In genomic region chr2:20593072-20594034, GRCh38 we compare ENCODE assay signal across 9 cellular contexts. TPM values are rescaled to one million over a fixed set of nuclear protein-coding genes. Genes with fewer than 3 reads are reported as not detected.
DNase-seq lines count a peak whose midpoint lies in the region; ATAC-seq and TF ChIP-seq lines count a peak whose summit lies in the region.
"Had no signal": no experiment of that assay in that cellular context is flagged by ENCODE, and none has a peak within 500 bp of the region (broad histone marks: within the 10 kb centered on the region; RNA-seq: fewer than 3 reads in every experiment).

No MANE protein-coding gene starts in this region.

- H3K27ac ChIP-seq in caudate nucleus (ENCODE audit: low read depth, low read length), result no peak overlapping the region

- H3K27me3 ChIP-seq in Caco-2 (replicated peaks; ENCODE audit: control insufficient read depth, insufficient read depth, low read length), result no peaks in the 10 kb centered on the region

- H3K9me3 Mint-ChIP-seq in Caco-2 (ENCODE audit: unreplicated experiment) (no peaks in the 10 kb centered on the region), osteocyte (ENCODE audit: unreplicated experiment) (no peaks in the 10 kb centered on the region)

- POLR2A ChIA-PET in Caco-2 (lab: Charles Lee), result interaction anchor here (1.5 to 1.9 kb wide), 2 partner anchors 9 to 146 kb away, joined by 6 to 31 read pairs; partner anchors contain the start of gene RHOB

- no peak overlapping the region for H3K4me3 ChIP-seq in Caco-2 (ENCODE audit: low read depth, low read length)
- no peak overlapping the region for H3K4me3 ChIP-seq in fibroblast of pulmonary artery (replicated peaks; ENCODE audit: low read depth, low read length)

- H3K27me3 Mint-ChIP-seq in Caco-2 (ENCODE audit: insufficient read depth, unreplicated experiment), result no peaks in the 10 kb centered on the region
- no peaks in the 10 kb centered on the region for H3K27me3 Mint-ChIP-seq in osteocyte (ENCODE audit: unreplicated experiment)

- CTCF ChIA-PET in Caco-2 (lab: Charles Lee), result interaction anchor here (0.6 to 1.5 kb wide), 6 partner anchors 21 to 149 kb away, joined by 3 to 14 read pairs (median 5); partner anchors contain the start of genes HS1BP3 and RHOB

- H3K4me1 ChIP-seq in Caco-2, result peaks cover 60% of the 10 kb centered on the region

- TF ChIP-seq CTCF in Caco-2 (IDR thresholded peaks at IDR 0.05; ENCODE audit: insufficient read depth in 1 of 2, low read depth in 1 of 2, low read length in 1 of 2, severe bottlenecking in 1 of 2, unreplicated experiment in 1 of 2), result peak in 1 of 2 experiments; percentile 46
- TF ChIP-seq CTCF in fibroblast of pulmonary artery (IDR thresholded peaks at IDR 0.05; ENCODE audit: low read length, missing control alignments), result no peak
- no peak for TF ChIP-seq CTCF in osteocyte (IDR thresholded peaks at IDR 0.05)

- intact Hi-C loops in Caco-2 (cut with micrococcal nuclease; ENCODE audit: unreplicated experiment), result loop anchor here (1.0 to 5.0 kb wide), 6 partner anchors 9 to 146 kb away; partner anchors contain the start of gene RHOB

- H3K27ac Mint-ChIP-seq in Caco-2 (ENCODE audit: unreplicated experiment), result peak overlapping the region; percentile 73
- peak overlapping the region; percentile 75 for H3K27ac Mint-ChIP-seq in osteocyte (ENCODE audit: unreplicated experiment)

- H3K36me3 Mint-ChIP-seq in Caco-2 (ENCODE audit: insufficient read depth, unreplicated experiment) (peaks cover 4% of the 10 kb centered on the region), osteocyte (ENCODE audit: unreplicated experiment) (no peaks in the 10 kb centered on the region)

- peaks cover 33% of the 10 kb centered on the region for H3K4me1 Mint-ChIP-seq in Caco-2 (ENCODE audit: low read depth, unreplicated experiment)
- peaks cover 68% of the 10 kb centered on the region for H3K4me1 Mint-ChIP-seq in osteocyte (ENCODE audit: unreplicated experiment)

- no peaks in the 10 kb centered on the region for H3K36me3 ChIP-seq in Caco-2 (ENCODE audit: control insufficient read depth, insufficient read depth, low read length)

- no TSS peak for BruUV-seq in Caco-2 (replicated peaks; lab: Mats Ljungman, UMichigan)

- DNase-seq in Caco-2, result peak; percentile 92 to 97
- peak; percentile 94 for DNase-seq in fibroblast of pulmonary artery (ENCODE audit: low read depth)
- no peak for DNase-seq in osteocyte (ENCODE audit: extremely low spot score, unreplicated experiment)
- no peak for DNase-seq in DMS79 treated with DMSO at 0.1 percent for 48 hours (lab: John Stamatoyannopoulos, UW)
- no peak for DNase-seq in effector CD4-positive, alpha-beta T cell
- DNase-seq in caudate nucleus (lab: John Stamatoyannopoulos, UW), result no peak
- no peak for DNase-seq in GDM1 (lab: John Stamatoyannopoulos, UW)
- DNase-seq: activated CD4-positive, alpha-beta T cell treated with anti-CD3 and anti-CD28 coated beads for 1 hour had no signal

- ATAC-seq in SK-N-SH treated with all-trans-retinoic acid at 6 μM for 48 hours, result peak; percentile 36; the same call in 2 of the 3 replicates

- H3K9me3 ChIP-seq in Caco-2, result no peaks in the 10 kb centered on the region

- H3K4me3 Mint-ChIP-seq in Caco-2 (ENCODE audit: unreplicated experiment) (peak overlapping the region; percentile 25), osteocyte (ENCODE audit: unreplicated experiment) (no peak overlapping the region)

TF ChIP-seq in SK-N-SH treated with all-trans-retinoic acid at 6 μM for 48 hours, 23 proteins besides CTCF, POLR2A, EP300 and RAD21:
- no peak for TF ChIP-seq TCF4 (CRISPR knock-in tag; IDR thresholded peaks at IDR 0.05; ENCODE audit: borderline replicate concordance)
- no peak for TF ChIP-seq ZNF565 (CRISPR knock-in tag; conservative IDR thresholded peaks at IDR 0.05; ENCODE audit: low read depth)
- no peak for TF ChIP-seq CSDC2 (CRISPR knock-in tag; IDR thresholded peaks at IDR 0.05)
- no peak for TF ChIP-seq GLIS3 (CRISPR knock-in tag; IDR thresholded peaks at IDR 0.05)
- TF ChIP-seq ISL1 (CRISPR knock-in tag; IDR thresholded peaks at IDR 0.05), result no peak
TF ChIP-seq in SK-N-SH treated with all-trans-retinoic acid at 6 μM for 48 hours: peak in this region for 0.

RNA-seq across cellular contexts. Expression of gene HS1BP3, which starts 57.5 kb away (rescaled TPM):
- total RNA-seq in Caco-2 (2022) (26.5 and 31.1 TPM in 2 replicates), osteocyte (40.5 and 42.8 TPM in 2 replicates)

Comparison
In these comparisons a context has a peak if more than half of its experiments do, and no peak if none do; other contexts are left out.
1. DNase-seq: peak in Caco-2 (2 of 2) and fibroblast of pulmonary artery (single experiment); none in osteocyte (single experiment), DMS79 treated with DMSO at 0.1 percent for 48 hours (single experiment), effector CD4-positive, alpha-beta T cell (single experiment), caudate nucleus (0 of 61) and GDM1 (single experiment).